ENCODE assay signal across 1 cellular context in the genomic region with DNA sequence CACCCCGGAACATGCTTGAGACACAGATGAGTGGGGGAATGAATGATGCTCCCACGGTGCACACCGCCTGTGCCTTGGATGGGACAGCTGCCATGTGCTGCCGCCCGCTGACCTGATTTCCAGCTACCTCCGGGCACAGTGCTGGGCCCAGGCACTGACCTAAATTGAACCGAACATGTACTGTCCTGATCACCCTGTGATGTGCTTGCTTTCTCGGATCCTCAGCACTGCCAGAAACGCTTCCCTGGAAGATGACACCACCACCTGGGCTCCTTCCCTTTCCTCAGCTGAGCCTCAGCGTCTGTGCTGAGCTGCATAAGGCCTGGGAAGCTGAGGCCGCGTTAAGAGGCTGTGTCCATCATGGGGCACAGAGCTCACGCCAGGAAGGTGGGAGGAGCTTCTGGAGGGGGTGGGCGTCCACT.
TF ChIP-seq lines count a peak whose summit lies in the region.

No MANE protein-coding gene starts in this region.

TF ChIP-seq in H1, 55 proteins besides CTCF, POLR2A, EP300 and RAD21:
- TF ChIP-seq JUN (IDR thresholded peaks at IDR 0.05; ENCODE audit: low read depth, low read length): no peak
